Comparison of ENCODE assay signal across 1 cellular context in genomic region chr5:109409844-109410388, GRCh38.
A peak's percentile ranks its signal among the peaks of the same experiment; 100 is the strongest.
TF ChIP-seq lines count a peak whose summit lies in the region.

PJA2 (minus strand) TSS chr5:109409974; CDS start chr5:109383433, 26,541 bp downstream.

TF ChIP-seq in HepG2, 621 proteins besides CTCF, POLR2A, EP300 and RAD21 (continued from another document and continues in another):
- TF ChIP-seq ZBTB2 (CRISPR knock-in tag; IDR thresholded peaks at IDR 0.05; ENCODE audit: low read depth), result peak; percentile 92
- TF ChIP-seq TSC22D2 (CRISPR knock-in tag; IDR thresholded peaks at IDR 0.05; ENCODE audit: borderline replicate concordance), result 0 out of 2 replicates have a peak, but pooled peaks have one; percentile 26
- peak in 1 of 2 experiments; percentile 40; a peak in 1 of 4 replicates for TF ChIP-seq KLF16 (CRISPR knock-in tag; IDR thresholded peaks at IDR 0.05)
- TF ChIP-seq SMARCE1 (IDR thresholded peaks at IDR 0.05; ENCODE audit: borderline replicate concordance), result no peak
- TF ChIP-seq TARDBP (CRISPR knock-in tag; IDR thresholded peaks at IDR 0.05), result peak; percentile 19
- TF ChIP-seq ZNF335 (CRISPR knock-in tag; IDR thresholded peaks at IDR 0.05), result peak; percentile 30; the same call in 1 of the 2 replicates
- peak in 1 of 2 experiments; percentile 23; a peak in 1 of 4 replicates for TF ChIP-seq REST (IDR thresholded peaks at IDR 0.05; ENCODE audit: borderline replicate concordance in 1 of 2, low read depth in 1 of 2, low read length in 2 of 2)
- TF ChIP-seq GATAD1 (CRISPR knock-in tag; IDR thresholded peaks at IDR 0.05), result peak; percentile 27; the same call in 1 of the 2 replicates
- no peak for TF ChIP-seq SIN3B (IDR thresholded peaks at IDR 0.05; ENCODE audit: low read length)
- TF ChIP-seq ZNF207 (IDR thresholded peaks at IDR 0.05; ENCODE audit: borderline replicate concordance), result no peak
- no peak for TF ChIP-seq ZNF253 (CRISPR knock-in tag; IDR thresholded peaks at IDR 0.05; ENCODE audit: borderline replicate concordance)
- TF ChIP-seq ZFP91 (CRISPR knock-in tag; IDR thresholded peaks at IDR 0.05; ENCODE audit: borderline replicate concordance), result peak; percentile 38; the same call in 1 of the 2 replicates
- 0 out of 2 replicates have a peak, but pooled peaks have one; percentile 10 for TF ChIP-seq ZNF430 (CRISPR knock-in tag; IDR thresholded peaks at IDR 0.05)
- TF ChIP-seq ZNF747 (CRISPR knock-in tag; IDR thresholded peaks at IDR 0.05; ENCODE audit: borderline replicate concordance), result peak; percentile 8; the same call in 1 of the 2 replicates
- no peak for TF ChIP-seq THYN1 (CRISPR knock-in tag; IDR thresholded peaks at IDR 0.05; ENCODE audit: borderline replicate concordance, low read depth)
- peak; percentile 88; the same call in 1 of the 2 replicates for TF ChIP-seq ZNF639 (CRISPR knock-in tag; conservative IDR thresholded peaks at IDR 0.05)
- peak; percentile 84 for TF ChIP-seq ATF1 (CRISPR knock-in tag; IDR thresholded peaks at IDR 0.05)
- TF ChIP-seq RXRB (CRISPR knock-in tag; IDR thresholded peaks at IDR 0.05; ENCODE audit: borderline replicate concordance), result no peak
- peak; percentile 59; the same call in 1 of the 2 replicates for TF ChIP-seq GATAD2A (CRISPR knock-in tag; IDR thresholded peaks at IDR 0.05)
- peak; percentile 98 for TF ChIP-seq RFXAP (CRISPR knock-in tag; IDR thresholded peaks at IDR 0.05; ENCODE audit: borderline replicate concordance)
- peak; percentile 22; the same call in 1 of the 2 replicates for TF ChIP-seq ETV5 (CRISPR knock-in tag; IDR thresholded peaks at IDR 0.05; ENCODE audit: borderline replicate concordance)
- TF ChIP-seq ZBTB39 (CRISPR knock-in tag; IDR thresholded peaks at IDR 0.05), result peak; percentile 74; the same call in 1 of the 2 replicates
- no peak for TF ChIP-seq NFAT5 (CRISPR knock-in tag; IDR thresholded peaks at IDR 0.05)
- TF ChIP-seq RBM39 (IDR thresholded peaks at IDR 0.05; ENCODE audit: low read depth, low read length, poor library complexity, severe bottlenecking), result peak; percentile 11
- no peak for TF ChIP-seq ZEB1 (IDR thresholded peaks at IDR 0.05; ENCODE audit: insufficient replicate concordance, low read depth)
- no peak for TF ChIP-seq SMYD3 (CRISPR knock-in tag; IDR thresholded peaks at IDR 0.05)
- TF ChIP-seq ZNF644 (CRISPR knock-in tag; IDR thresholded peaks at IDR 0.05; ENCODE audit: low read depth), result no peak
- TF ChIP-seq THAP11 (CRISPR knock-in tag; IDR thresholded peaks at IDR 0.05), result 0 out of 2 replicates have a peak, but pooled peaks have one; percentile 26
- TF ChIP-seq RFXANK (CRISPR knock-in tag; IDR thresholded peaks at IDR 0.05), result peak; percentile 98
- peak; percentile 70 for TF ChIP-seq PATZ1 (CRISPR knock-in tag; IDR thresholded peaks at IDR 0.05)
- peak; percentile 93 for TF ChIP-seq NFYC (CRISPR knock-in tag; IDR thresholded peaks at IDR 0.05)
- peak; percentile 42; the same call in 1 of the 2 replicates for TF ChIP-seq SIX4 (CRISPR knock-in tag; IDR thresholded peaks at IDR 0.05)
- peak; percentile 70 for TF ChIP-seq SPEN (CRISPR knock-in tag; IDR thresholded peaks at IDR 0.05; ENCODE audit: low read depth)
- 0 out of 2 replicates have a peak, but pooled peaks have one; percentile 8 for TF ChIP-seq ZNF329 (CRISPR knock-in tag; IDR thresholded peaks at IDR 0.05; ENCODE audit: low read depth)
- 0 out of 2 replicates have a peak, but pooled peaks have one; percentile 5 for TF ChIP-seq IKZF5 (CRISPR knock-in tag; IDR thresholded peaks at IDR 0.05)
- peak; percentile 80 for TF ChIP-seq PBX2 (CRISPR knock-in tag; IDR thresholded peaks at IDR 0.05)
- no peak for TF ChIP-seq SNAI1 (CRISPR knock-in tag; IDR thresholded peaks at IDR 0.05; ENCODE audit: borderline replicate concordance)
- TF ChIP-seq CREB1 (IDR thresholded peaks at IDR 0.05), result peak; percentile 86
- peak; percentile 92 for TF ChIP-seq CREB1 (CRISPR knock-in tag; IDR thresholded peaks at IDR 0.05)
